Comparison of ENCODE assay signal across 8 cellular contexts in the genomic region with DNA sequence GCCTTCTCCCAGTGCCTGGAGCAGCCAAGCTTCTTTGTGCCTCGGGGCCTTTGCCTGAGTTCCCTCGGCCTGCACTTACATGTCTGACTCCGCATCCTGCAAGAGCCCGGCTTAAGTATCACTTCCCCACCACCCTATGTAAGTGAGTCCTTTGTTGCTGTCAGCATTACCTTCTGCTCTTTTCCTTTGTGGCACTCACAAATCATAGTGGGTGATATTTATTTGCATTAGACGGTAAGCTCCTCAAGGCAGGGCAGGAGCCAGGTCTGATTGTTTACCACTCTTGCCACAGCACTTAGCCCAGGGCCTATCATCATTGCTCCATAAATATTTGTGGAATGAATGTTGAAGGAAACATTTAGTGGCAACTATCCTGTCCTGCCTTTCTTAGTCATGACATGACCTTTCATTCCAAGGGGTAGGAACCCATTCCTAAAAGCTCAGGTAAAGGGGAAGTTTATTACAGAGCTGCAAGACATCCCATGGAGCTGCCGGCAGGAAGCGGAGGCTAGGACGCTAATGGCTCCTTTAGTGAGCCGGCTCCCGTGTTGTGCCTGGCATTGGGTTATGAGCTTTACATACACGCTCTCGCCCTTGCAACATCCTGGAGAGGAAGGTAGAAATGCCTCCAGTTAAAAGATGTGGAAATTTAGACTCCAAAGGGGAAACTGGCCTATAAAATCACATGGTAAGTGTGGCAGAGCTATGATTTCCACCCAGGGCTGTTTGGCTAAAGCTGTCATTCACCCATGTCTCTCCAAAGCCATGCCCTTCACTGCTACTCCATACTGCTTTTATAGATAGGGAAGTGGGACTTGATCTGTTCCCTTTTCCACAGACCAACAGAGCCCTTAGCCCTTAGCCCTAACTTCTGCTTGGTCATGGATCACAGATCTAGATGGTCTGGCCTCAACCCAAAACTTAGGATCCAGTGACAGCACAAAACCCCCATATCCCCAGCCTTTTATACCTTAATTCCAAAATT. TPM values are rescaled to one million over a fixed set of nuclear protein-coding genes. Genes with fewer than 3 reads are reported as not detected.
A peak's percentile ranks its signal among the peaks of the same experiment; 100 is the strongest.
DNase-seq lines count a peak whose midpoint lies in the region; ATAC-seq, FAIRE-seq and TF ChIP-seq lines count a peak whose summit lies in the region.
"Had no signal": no experiment of that assay in that cellular context is flagged by ENCODE, and none has a peak within 500 bp of the region (broad histone marks: within the 10 kb centered on the region; RNA-seq: fewer than 3 reads in every experiment).

No MANE protein-coding gene starts in this region.

- TF ChIP-seq CTCF in K562 (IDR thresholded peaks at IDR 0.05 in 2 of 3, conservative IDR thresholded peaks at IDR 0.05 in 1 of 3; ENCODE audit: insufficient read depth in 2 of 3, low read depth in 1 of 3, low read length in 3 of 3) (no peak), thoracic aorta (IDR thresholded peaks at IDR 0.05) (no peak)

- no peak for FAIRE-seq in K562 (lab: Jason Lieb, UNC)

- H3K9me3 ChIP-seq in K562 (replicated peaks; ENCODE audit: control insufficient read depth, insufficient read depth, low read depth, low read length) = no peaks in the 10 kb centered on the region
- H3K9me3 ChIP-seq in thoracic aorta = no peaks in the 10 kb centered on the region

- ATAC-seq in HG03139 (IDR thresholded peaks at IDR 0.05; ENCODE audit: unreplicated experiment) (peak; percentile 27), K562 (no peak), thoracic aorta (ENCODE audit: insufficient number of reproducible peaks, low FRiP score, low read depth) (peak; percentile 14), HG03520 (IDR thresholded peaks at IDR 0.05; ENCODE audit: unreplicated experiment) (no peak)

- H3K36me3 ChIP-seq in K562 (ENCODE audit: control insufficient read depth, insufficient read depth, low read length) (peaks cover 3% of the 10 kb centered on the region; the same call in 1 of the 3 replicates), thoracic aorta (peaks cover 12% of the 10 kb centered on the region)

- H4K20me1 ChIP-seq in K562 (replicated peaks; ENCODE audit: control insufficient read depth, insufficient read depth, low read length) = no peaks in the 10 kb centered on the region

- H3K4me1 ChIP-seq in K562 (replicated peaks in 1 of 2; ENCODE audit: control insufficient read depth in 2 of 2, insufficient read depth in 2 of 2, low read length in 2 of 2) = peaks cover 5 to 12% of the 10 kb centered on the region in 2 experiments; a peak in 3 of 5 replicates
- H3K4me1 ChIP-seq in thoracic aorta (ENCODE audit: control insufficient read depth in 1 of 2, low read depth in 2 of 2) = peaks cover 13 to 24% of the 10 kb centered on the region in 2 donors

- peaks cover 3% of the 10 kb centered on the region; the same call in 2 of the 3 replicates for H3K79me2 ChIP-seq in K562 (ENCODE audit: control insufficient read depth, insufficient read depth, low read length)

- BruUV-seq in K562 (replicated peaks; lab: Mats Ljungman, UMichigan) = no TSS peak

- 65% methylated on average over 12 of the region's 12 CpGs for WGBS in K562 (ENCODE audit: insufficient coverage, low coverage, missing lambda C conversion rate)

- DNase-seq in GM19238 (ENCODE audit: insufficient read length, low spot score) (peak; percentile 46), K562 (ENCODE audit: extremely low read depth in 1 of 4, low spot score in 3 of 4) (no peak), thoracic aorta (ENCODE audit: low spot score) (no peak), NCI-H146 treated with DMSO at 0.1 percent for 48 hours (lab: John Stamatoyannopoulos, UW; ENCODE audit: unreplicated experiment) (no peak), NCI-H1436 (lab: John Stamatoyannopoulos, UW) (no peak)

- no peak overlapping the region for H3K27ac ChIP-seq in K562 (ENCODE audit: extremely low read depth, low read depth, low read length)
- no peak overlapping the region for H3K27ac ChIP-seq in thoracic aorta

- in situ Hi-C loops in K562 (cut with MboI) = no loop called here

- H3K27me3 ChIP-seq in K562 (ENCODE audit: control insufficient read depth in 2 of 2, insufficient read depth in 2 of 2, low read length in 2 of 2) (no peaks in the 10 kb centered on the region), thoracic aorta (replicated peaks; ENCODE audit: insufficient read depth) (no peaks in the 10 kb centered on the region)

- H3K4me2 ChIP-seq in K562 (ENCODE audit: insufficient read depth, low read length) = no peak overlapping the region

- no peak for TF ChIP-seq EP300 in K562 (IDR thresholded peaks at IDR 0.05; ENCODE audit: low read length)

- peak overlapping the region in 1 of 2 experiments; percentile 59; a peak in 1 of 4 replicates for H3K9ac ChIP-seq in K562 (ENCODE audit: insufficient read depth in 1 of 2, low read depth in 2 of 2, low read length in 2 of 2)

- CTCF ChIA-PET in K562 (lab: Yijun Ruan, JAX; ENCODE audit: low intra/inter-chr PET ratio) = no interaction called here

- TF ChIP-seq POLR2A in K562 (conservative IDR thresholded peaks at IDR 0.05) = no peak

- H3K9me1 ChIP-seq in K562 (ENCODE audit: control insufficient read depth, insufficient read depth, low read length) = no peaks in the 10 kb centered on the region

- POLR2A ChIA-PET in K562 (lab: Yijun Ruan, JAX) = no interaction called here

- H2AFZ ChIP-seq in K562 (ENCODE audit: low read depth, low read length) = no peak overlapping the region

- intact Hi-C loops in K562 (cut with micrococcal nuclease) = no loop called here

- no peak for TF ChIP-seq RAD21 in K562 (CRISPR knock-in tag; conservative IDR thresholded peaks at IDR 0.05 in 1 of 2, IDR thresholded peaks at IDR 0.05 in 1 of 2)

- H3K4me3 ChIP-seq in K562 (no peak overlapping the region), thoracic aorta (no peak overlapping the region)

RNA-seq across cellular contexts. Expression of a gene that starts 5.0 kb away (rescaled TPM):
- 6.6 and 8.0 TPM in 2 replicates for total RNA-seq in K562 (2011; cell fraction: chromatin; rRNA removed; ENCODE audit: low replicate concordance)
- total RNA-seq in K562 (2011; cell fraction: nucleolus; rRNA removed) = 8.3 and 9.7 TPM in 2 replicates
- total RNA-seq in K562 (2011; cell fraction: nucleoplasm; rRNA removed) = 9.1 and 11.3 TPM in 2 replicates
- 9.9 and 12.4 TPM in 2 replicates for total RNA-seq in K562 (2014; rRNA removed)
- total RNA-seq in K562 (2014; rRNA removed; fragmentation: Illumina TruSeq; extraction: Trizol) = 11.9 and 12.3 TPM in 2 replicates
- 34.0 and 36.0 TPM in 2 replicates for total RNA-seq in K562 (2015; rRNA removed; fragmentation: Illumina TruSeq; extraction: Trizol)
- total RNA-seq in K562 (2021) = 13.2 and 14.4 TPM in 2 replicates
- 5.8 and 9.1 TPM in 2 replicates for polyA plus RNA-seq in K562 (2011; rRNA removed)
- 5.6 and 8.0 TPM in 2 replicates for polyA plus RNA-seq in K562 (2011; cell fraction: cytosol; rRNA removed)
- 2.5 and 3.4 TPM in 2 replicates for polyA plus RNA-seq in K562 (2011; cell fraction: nucleus; rRNA removed)
- polyA plus RNA-seq in K562 (2012) = 18.5 and 29.7 TPM in 2 replicates
- polyA plus RNA-seq in K562 (2014; fragmentation: Illumina TruSeq; extraction: Trizol) = 10.6 and 11.1 TPM in 2 replicates
- polyA plus RNA-seq in K562 (2014; fragmentation: Nextera tagmentation; extraction: Ambion mirVana) = 1 to 10 TPM; 7.1 to 10.0 TPM
- polyA plus RNA-seq in K562 (2014; rRNA removed) = 7.3 TPM in 2 replicates
- 10.4 and 13.3 TPM in 2 replicates for polyA minus RNA-seq in K562 (2011; rRNA and poly(A)+ RNA removed)
- 6.2 and 9.7 TPM in 2 replicates for polyA minus RNA-seq in K562 (2011; cell fraction: cytosol; rRNA and poly(A)+ RNA removed)
- 1.2 and 3.4 TPM in 2 replicates for polyA minus RNA-seq in K562 (2011; cell fraction: nucleus; rRNA and poly(A)+ RNA removed)
- 10 to 100 TPM; 26.1 to 32.1 TPM for total RNA-seq in thoracic aorta

RNA-seq across cellular contexts. Expression of a gene that starts 34.1 kb away (rescaled TPM):
- 4.2 and 7.7 TPM in 2 replicates for total RNA-seq in K562 (2011; cell fraction: chromatin; rRNA removed; ENCODE audit: low replicate concordance)
- 3.7 and 3.8 TPM in 2 replicates for total RNA-seq in K562 (2011; cell fraction: nucleolus; rRNA removed)
- total RNA-seq in K562 (2011; cell fraction: nucleoplasm; rRNA removed) = 5.5 and 8.5 TPM in 2 replicates
- total RNA-seq in K562 (2014; rRNA removed) = 8.0 and 10.7 TPM in 2 replicates
- 7.2 and 7.3 TPM in 2 replicates for total RNA-seq in K562 (2014; rRNA removed; fragmentation: Illumina TruSeq; extraction: Trizol)
- total RNA-seq in K562 (2015; rRNA removed; fragmentation: Illumina TruSeq; extraction: Trizol) = 10.4 and 10.6 TPM in 2 replicates
- total RNA-seq in K562 (2021) = 7.5 and 7.6 TPM in 2 replicates
- polyA plus RNA-seq in K562 (2011; rRNA removed) = 11.5 and 12.2 TPM in 2 replicates
- polyA plus RNA-seq in K562 (2011; cell fraction: cytosol; rRNA removed) = 8.8 and 11.5 TPM in 2 replicates
- polyA plus RNA-seq in K562 (2011; cell fraction: nucleus; rRNA removed) = 4.4 and 4.6 TPM in 2 replicates
- polyA plus RNA-seq in K562 (2012) = 10.4 and 12.9 TPM in 2 replicates
- polyA plus RNA-seq in K562 (2014; fragmentation: Illumina TruSeq; extraction: Trizol) = 9.6 and 11.1 TPM in 2 replicates
- 1 to 10 TPM in 1 of 2 experiments, under 1 TPM in 1; 0.65 to 1.5 TPM for polyA plus RNA-seq in K562 (2014; fragmentation: Nextera tagmentation; extraction: Ambion mirVana)
- 6.6 and 7.2 TPM in 2 replicates for polyA plus RNA-seq in K562 (2014; rRNA removed)
- 8.0 and 8.5 TPM in 2 replicates for polyA minus RNA-seq in K562 (2011; rRNA and poly(A)+ RNA removed)
- 3.7 and 3.9 TPM in 2 replicates for polyA minus RNA-seq in K562 (2011; cell fraction: cytosol; rRNA and poly(A)+ RNA removed)
- 1.8 and 3.9 TPM in 2 replicates for polyA minus RNA-seq in K562 (2011; cell fraction: nucleus; rRNA and poly(A)+ RNA removed)
- 10 to 100 TPM; 39.1 to 75.3 TPM for total RNA-seq in thoracic aorta

RNA-seq across cellular contexts. Expression of a gene that starts 45.5 kb away (rescaled TPM):
- total RNA-seq in K562 (2011; cell fraction: chromatin; rRNA removed; ENCODE audit: low replicate concordance) = not detected in 2 replicates
- not detected in 2 replicates for total RNA-seq in K562 (2011; cell fraction: nucleolus; rRNA removed)
- total RNA-seq in K562 (2011; cell fraction: nucleoplasm; rRNA removed) = not detected in 2 replicates
- total RNA-seq in K562 (2014; rRNA removed) (not detected in 2 replicates), K562 (2014; rRNA removed; fragmentation: Illumina TruSeq; extraction: Trizol) (not detected in 2 replicates), K562 (2015; rRNA removed; fragmentation: Illumina TruSeq; extraction: Trizol) (not detected in 2 replicates), K562 (2021) (not detected in 2 replicates), thoracic aorta (not detected)
- polyA plus RNA-seq in K562 (2011; rRNA removed) (not detected in 2 replicates), K562 (2014; fragmentation: Illumina TruSeq; extraction: Trizol) (not detected in 2 replicates), K562 (2014; fragmentation: Nextera tagmentation; extraction: Ambion mirVana) (not detected), K562 (2014; rRNA removed) (not detected in 2 replicates)
- polyA plus RNA-seq in K562 (2011; cell fraction: cytosol; rRNA removed) = not detected in 2 replicates
- polyA plus RNA-seq in K562 (2011; cell fraction: nucleus; rRNA removed) = not detected in 2 replicates
- not detected in 2 replicates for polyA plus RNA-seq in K562 (2012)
- polyA minus RNA-seq in K562 (2011; rRNA and poly(A)+ RNA removed) = not detected in 2 replicates
- polyA minus RNA-seq in K562 (2011; cell fraction: cytosol; rRNA and poly(A)+ RNA removed) = not detected in 2 replicates
- not detected in 2 replicates for polyA minus RNA-seq in K562 (2011; cell fraction: nucleus; rRNA and poly(A)+ RNA removed)
- total RNA-seq: pulmonary artery endothelial cell had no signal

Comparison
In these comparisons a context has a peak if more than half of its experiments do, and no peak if none do; other contexts are left out.
1. ATAC-seq: peak in HG03139 (single experiment) and thoracic aorta (single experiment); none in K562 (single experiment) and HG03520 (single experiment).